In genomic region chr18:31233550-31234306, GRCh38 we compare ENCODE assay signal across 1 cellular context.
TF ChIP-seq lines count a peak whose summit lies in the region.

No MANE protein-coding gene starts in this region.

TF ChIP-seq in HCT116, 20 proteins besides CTCF, POLR2A, EP300 and RAD21 (continued from another document):
- TF ChIP-seq ELF1 (IDR thresholded peaks at IDR 0.05; ENCODE audit: borderline replicate concordance, low read depth): no peak
- no peak for TF ChIP-seq FOSL1 (IDR thresholded peaks at IDR 0.05; ENCODE audit: low read depth)
- TF ChIP-seq TCF7L2 (IDR thresholded peaks at IDR 0.05; ENCODE audit: borderline replicate concordance, extremely low read depth, insufficient read depth, insufficient read length): no peak
TF ChIP-seq in HCT116: peak in this region for 0.
